7 cellular contexts compared by ENCODE assay signal in the genomic region with DNA sequence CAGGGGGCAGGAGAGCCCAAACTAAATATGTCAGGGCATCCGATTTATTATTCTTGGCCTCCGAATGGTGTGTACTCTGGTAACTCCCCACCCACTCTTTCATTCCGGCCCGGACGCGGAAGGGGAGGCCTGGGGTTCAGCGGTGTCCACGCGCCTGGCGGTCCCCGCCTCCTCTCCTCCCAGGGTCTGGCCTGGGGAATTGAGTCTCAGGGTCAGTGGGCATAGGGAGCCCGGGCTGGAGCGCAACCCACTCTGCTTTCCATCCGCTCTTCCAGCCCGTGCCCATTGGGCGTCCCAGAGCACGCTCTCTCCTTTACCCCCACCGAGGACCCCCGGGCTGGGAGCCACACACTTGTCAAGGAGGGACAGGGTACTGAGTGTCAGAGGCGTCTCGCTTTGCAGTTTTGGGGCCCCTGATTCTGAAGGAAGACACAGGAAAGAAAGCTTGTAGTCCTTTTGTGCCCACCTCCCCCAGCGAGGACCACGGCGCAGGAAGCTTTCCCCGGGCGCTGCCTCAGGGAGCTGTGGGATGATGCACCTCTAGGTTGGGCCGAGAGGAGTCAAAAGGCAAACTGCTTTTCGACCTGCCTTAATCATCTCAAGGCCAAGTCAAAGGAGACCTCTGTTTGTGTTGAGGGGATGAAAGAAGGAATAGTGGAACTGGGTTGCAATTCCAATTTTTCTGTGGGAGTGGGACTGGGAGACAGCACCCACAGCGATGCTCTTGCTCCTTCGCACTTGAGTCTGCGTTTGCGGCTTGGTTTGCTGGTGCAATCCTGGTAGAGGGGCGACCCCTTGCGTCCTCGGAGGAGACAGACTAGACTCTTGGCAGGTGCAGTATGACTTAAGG. TPM values are rescaled to one million over a fixed set of nuclear protein-coding genes. Genes with fewer than 3 reads are reported as not detected.
DNase-seq lines count a peak whose midpoint lies in the region; ATAC-seq, FAIRE-seq and TF ChIP-seq lines count a peak whose summit lies in the region.

No MANE protein-coding gene starts in this region.

- H3K36me3 ChIP-seq in K562 (ENCODE audit: control insufficient read depth, insufficient read depth, low read length) (no peaks in the 10 kb centered on the region), iPS DF 6.9 (ENCODE audit: control insufficient read depth, insufficient read depth, low read length) (no peaks in the 10 kb centered on the region)

- CTCF ChIA-PET in T-cell (lab: Charles Lee): no interaction called here
- CTCF ChIA-PET in K562 (lab: Yijun Ruan, JAX; ENCODE audit: low intra/inter-chr PET ratio): interaction anchor here (0.7 kb wide), 1 partner anchor 1807 kb away, joined by 4 read pairs; no protein-coding TSS in a partner anchor

- in situ Hi-C loops in K562 (cut with MboI): loop anchor here (25.0 kb wide), 1 partner anchor 1084 kb away; no protein-coding TSS in a partner anchor

- H2AFZ ChIP-seq in K562 (ENCODE audit: low read depth, low read length): no peak overlapping the region

- H3K4me3 ChIP-seq in K562 (no peak overlapping the region), iPS DF 6.9 (ENCODE audit: low read length) (0 out of 2 replicates have a peak overlapping the region, but pooled peaks have one; percentile 3), skeletal muscle cell (ENCODE audit: low read depth, low read length) (peak overlapping the region; percentile 53)

- TF ChIP-seq EP300 in K562 (IDR thresholded peaks at IDR 0.05; ENCODE audit: low read length): no peak

- POLR2A ChIA-PET in T-cell (lab: Charles Lee) (no interaction called here), K562 (lab: Yijun Ruan, JAX) (interaction anchor here (0.7 kb wide), 1 partner anchor 984 kb away, joined by 4 read pairs; no protein-coding TSS in a partner anchor)

- intact Hi-C loops in K562 (cut with micrococcal nuclease): loop anchor here (1.0 to 5.0 kb wide), 4 partner anchors 758 to 1124 kb away; no protein-coding TSS in a partner anchor

- H3K27ac Mint-ChIP-seq in T-cell: no peak overlapping the region

- H3K4me1 Mint-ChIP-seq in T-cell: peaks cover 16 to 32% (median 25%) of the 10 kb centered on the region in 3 donors

- TF ChIP-seq RAD21 in K562 (CRISPR knock-in tag; conservative IDR thresholded peaks at IDR 0.05 in 1 of 2, IDR thresholded peaks at IDR 0.05 in 1 of 2): peak; percentile 81 to 85

- H3K36me3 Mint-ChIP-seq in T-cell: no peaks in the 10 kb centered on the region

- no peak overlapping the region for H3K9ac ChIP-seq in K562 (ENCODE audit: insufficient read depth in 1 of 2, low read depth in 2 of 2, low read length in 2 of 2)

- FAIRE-seq in K562 (lab: Jason Lieb, UNC): peak; percentile 66

- H3K27ac ChIP-seq in K562 (ENCODE audit: extremely low read depth, low read depth, low read length) (no peak overlapping the region), iPS DF 6.9 (ENCODE audit: low read length) (no peak overlapping the region)

- H3K79me2 ChIP-seq in K562 (ENCODE audit: control insufficient read depth, insufficient read depth, low read length): no peaks in the 10 kb centered on the region

- peak; percentile 73 to 80 (median 74) for TF ChIP-seq CTCF in K562 (IDR thresholded peaks at IDR 0.05 in 2 of 3, conservative IDR thresholded peaks at IDR 0.05 in 1 of 3; ENCODE audit: insufficient read depth in 2 of 3, low read depth in 1 of 3, low read length in 3 of 3)

- H4K20me1 ChIP-seq in K562 (replicated peaks; ENCODE audit: control insufficient read depth, insufficient read depth, low read length): no peaks in the 10 kb centered on the region

- H3K4me1 ChIP-seq in K562 (replicated peaks in 1 of 2; ENCODE audit: control insufficient read depth in 2 of 2, insufficient read depth in 2 of 2, low read length in 2 of 2) (peaks cover 0 to 12% of the 10 kb centered on the region in 2 experiments; a peak in 1 of 5 replicates), iPS DF 6.9 (ENCODE audit: control insufficient read depth, insufficient read depth, low read length) (no peaks in the 10 kb centered on the region; the same call in 1 of the 2 replicates)

- 4% methylated on average over 30 of the region's 35 CpGs for WGBS in K562 (ENCODE audit: insufficient coverage, low coverage, missing lambda C conversion rate)
- WGBS in iPS DF 6.9 (ENCODE audit: insufficient coverage, insufficient read length): no CpG with 5 or more reads among the region's 35 CpGs

- H3K27me3 ChIP-seq in K562 (ENCODE audit: control insufficient read depth in 2 of 2, insufficient read depth in 2 of 2, low read length in 2 of 2) (peaks cover 0 to 14% of the 10 kb centered on the region in 2 experiments; a peak in 3 of 5 replicates), iPS DF 6.9 (ENCODE audit: control insufficient read depth, insufficient read depth, low read length) (peaks cover 31% of the 10 kb centered on the region)

- H3K4me3 Mint-ChIP-seq in T-cell: peak overlapping the region; percentile 5 to 77 (median 22)

- peaks cover 51 to 64% of the 10 kb centered on the region in 2 donors for H3K27me3 Mint-ChIP-seq in T-cell

- no peaks in the 10 kb centered on the region for H3K9me3 Mint-ChIP-seq in T-cell

- no peaks in the 10 kb centered on the region for H3K9me1 ChIP-seq in K562 (ENCODE audit: control insufficient read depth, insufficient read depth, low read length)

- no peak for TF ChIP-seq POLR2A in K562 (conservative IDR thresholded peaks at IDR 0.05)

- BruUV-seq in K562 (replicated peaks; lab: Mats Ljungman, UMichigan): no TSS peak

- no peak overlapping the region for H3K4me2 ChIP-seq in K562 (ENCODE audit: insufficient read depth, low read length)

- DNase-seq in NCI-H1092 (lab: John Stamatoyannopoulos, UW) (peak; percentile 29), T-cell (peak in 30 of 34 experiments; percentile 4 to 53 (median 32)), K562 (ENCODE audit: extremely low read depth in 1 of 4, low spot score in 3 of 4) (peak; percentile 55 to 75 (median 56)), iPS DF 6.9 (ENCODE audit: low read depth, low spot score) (no peak), skeletal muscle cell (ENCODE audit: low read depth) (peak; percentile 53)

- ATAC-seq in GM18499 (IDR thresholded peaks at IDR 0.05; ENCODE audit: insufficient read depth, unreplicated experiment) (peak; percentile 91), HG02759 (IDR thresholded peaks at IDR 0.05; ENCODE audit: unreplicated experiment) (peak; percentile 79), T-cell (replicated peaks in 1 of 4) (peak in 3 of 4 experiments; percentile 44 to 71 (median 64)), K562 (peak; percentile 98)

- no peaks in the 10 kb centered on the region for H3K9me3 ChIP-seq in K562 (replicated peaks; ENCODE audit: control insufficient read depth, insufficient read depth, low read depth, low read length)
- H3K9me3 ChIP-seq in iPS DF 6.9 (ENCODE audit: control insufficient read depth, insufficient read depth, low read length): no peaks in the 10 kb centered on the region

TF ChIP-seq in K562, 482 proteins besides CTCF, POLR2A, EP300 and RAD21 (continues in another document):
- TF ChIP-seq DEAF1 (CRISPR knock-in tag; IDR thresholded peaks at IDR 0.05) (peak; percentile 68), SMC3 (conservative IDR thresholded peaks at IDR 0.05; ENCODE audit: insufficient read depth, low read depth, low read length) (peak; percentile 72), STAG1 (CRISPR knock-in tag; IDR thresholded peaks at IDR 0.05; ENCODE audit: borderline replicate concordance) (peak; percentile 96), CREM (IDR thresholded peaks at IDR 0.05; ENCODE audit: low read depth) (0 out of 2 replicates have a peak, but pooled peaks have one; percentile 24), CC2D1A (IDR thresholded peaks at IDR 0.05) (peak; percentile 40; the same call in 1 of the 2 replicates)

RNA-seq across cellular contexts. Expression of gene RSPO3, which starts 2.5 kb away (rescaled TPM):
- total RNA-seq in T-cell: not detected
- not detected in 2 replicates for total RNA-seq in K562 (2011; cell fraction: chromatin; rRNA removed; ENCODE audit: low replicate concordance)
- not detected in 2 replicates for total RNA-seq in K562 (2011; cell fraction: nucleolus; rRNA removed)
- total RNA-seq in K562 (2011; cell fraction: nucleoplasm; rRNA removed): not detected in 2 replicates
- not detected in 2 replicates for total RNA-seq in K562 (2014; rRNA removed)
- total RNA-seq in K562 (2014; rRNA removed; fragmentation: Illumina TruSeq; extraction: Trizol): not detected in 2 replicates
- total RNA-seq in K562 (2015; rRNA removed; fragmentation: Illumina TruSeq; extraction: Trizol): not detected in 2 replicates
- not detected in 2 replicates for total RNA-seq in K562 (2021)
- not detected in 2 replicates for polyA plus RNA-seq in K562 (2011; rRNA removed)
- polyA plus RNA-seq in K562 (2011; cell fraction: cytosol; rRNA removed): not detected in 2 replicates
- not detected in 2 replicates for polyA plus RNA-seq in K562 (2011; cell fraction: nucleus; rRNA removed)
- not detected in 2 replicates for polyA plus RNA-seq in K562 (2012)
- polyA plus RNA-seq in K562 (2014; fragmentation: Illumina TruSeq; extraction: Trizol): not detected in 2 replicates
- not detected for polyA plus RNA-seq in K562 (2014; fragmentation: Nextera tagmentation; extraction: Ambion mirVana)
- polyA plus RNA-seq in K562 (2014; rRNA removed): not detected in 2 replicates
- not detected in 2 replicates for polyA minus RNA-seq in K562 (2011; rRNA and poly(A)+ RNA removed)
- polyA minus RNA-seq in K562 (2011; cell fraction: cytosol; rRNA and poly(A)+ RNA removed): not detected in 2 replicates
- polyA minus RNA-seq in K562 (2011; cell fraction: nucleus; rRNA and poly(A)+ RNA removed): not detected in 2 replicates
